16 cellular contexts compared by ENCODE assay signal in genomic region chr10:131041361-131041916, GRCh38.
DNase-seq lines count a peak whose midpoint lies in the region; ATAC-seq and TF ChIP-seq lines count a peak whose summit lies in the region.
"Had no signal": no experiment of that assay in that cellular context is flagged by ENCODE, and none has a peak within 500 bp of the region (broad histone marks: within the 10 kb centered on the region; RNA-seq: fewer than 3 reads in every experiment).

No MANE protein-coding gene starts in this region.

- DNase-seq in NCI-H2171 treated with DMSO at 0.1 percent for 48 hours (lab: John Stamatoyannopoulos, UW) (peak; percentile 38), NCI-H2171 (lab: John Stamatoyannopoulos, UW) (no peak), NCI-H1105 treated with DMSO at 0.1 percent for 48 hours (lab: John Stamatoyannopoulos, UW) (peak; percentile 82), NCI-H748 (lab: John Stamatoyannopoulos, UW; ENCODE audit: unreplicated experiment) (peak; percentile 94), spleen (peak; percentile 18), cerebellar nuclear complex (lab: John Stamatoyannopoulos, UW) (no peak)
- DNase-seq: CD8-positive, alpha-beta memory T cell; IMR-90; Kasumi-1; MM.1S; NCI-H446 treated with DMSO at 0.1 percent for 48 hours; OCI-M1; SIG-M5; T-helper 17 cell had no signal

- intact Hi-C loops in spleen (cut with DNase I; ENCODE audit: low total_unique reads) = no loop called here

- no peaks in the 10 kb centered on the region for H3K36me3 ChIP-seq in spleen
- H3K36me3 ChIP-seq: BLaER1 treated with 17β-estradiol and CSF1 and Interleukin-3, amounts not matched to agents 10 nM and 100 nM had no signal

- no peaks in the 10 kb centered on the region for H3K4me1 ChIP-seq in spleen

- H3K4me3 ChIP-seq in spleen = no peak overlapping the region
- H3K4me3 ChIP-seq: BLaER1 treated with 17β-estradiol and CSF1 and Interleukin-3, amounts not matched to agents 10 nM and 100 nM had no signal

- TF ChIP-seq CTCF in spleen (IDR thresholded peaks at IDR 0.05 in 8 of 11, conservative IDR thresholded peaks at IDR 0.05 in 3 of 11) = no peak

- TF ChIP-seq POLR2A in spleen (IDR thresholded peaks at IDR 0.05) = no peak

- no peak for ATAC-seq in HG03097 (IDR thresholded peaks at IDR 0.05; ENCODE audit: low FRiP score, unreplicated experiment)
- ATAC-seq: T-helper 17 cell had no signal

- H3K9me3 ChIP-seq in spleen = peaks cover 0 to 21% (median 2%) of the 10 kb centered on the region in 8 donors

- H3K27ac ChIP-seq in spleen = no peak overlapping the region
- H3K27ac ChIP-seq: BLaER1 treated with 17β-estradiol and CSF1 and Interleukin-3, amounts not matched to agents 10 nM and 100 nM had no signal

- no peaks in the 10 kb centered on the region for H3K27me3 ChIP-seq in spleen (replicated peaks in 1 of 7)
- H3K27me3 ChIP-seq: BLaER1 treated with 17β-estradiol and CSF1 and Interleukin-3, amounts not matched to agents 10 nM and 100 nM had no signal

- WGBS in spleen, 5 donors = 63 to 76% (median 75%) methylated on average over 6 of the region's 6 CpGs

Comparison
In these comparisons a context has a peak if more than half of its experiments do, and no peak if none do; other contexts are left out.
1. DNase-seq: peak in NCI-H2171 treated with DMSO at 0.1 percent for 48 hours (single experiment), NCI-H1105 treated with DMSO at 0.1 percent for 48 hours (single experiment), NCI-H748 (single experiment) and spleen (single experiment); none in NCI-H2171 (single experiment) and cerebellar nuclear complex (0 of 2).